In the genomic region with DNA sequence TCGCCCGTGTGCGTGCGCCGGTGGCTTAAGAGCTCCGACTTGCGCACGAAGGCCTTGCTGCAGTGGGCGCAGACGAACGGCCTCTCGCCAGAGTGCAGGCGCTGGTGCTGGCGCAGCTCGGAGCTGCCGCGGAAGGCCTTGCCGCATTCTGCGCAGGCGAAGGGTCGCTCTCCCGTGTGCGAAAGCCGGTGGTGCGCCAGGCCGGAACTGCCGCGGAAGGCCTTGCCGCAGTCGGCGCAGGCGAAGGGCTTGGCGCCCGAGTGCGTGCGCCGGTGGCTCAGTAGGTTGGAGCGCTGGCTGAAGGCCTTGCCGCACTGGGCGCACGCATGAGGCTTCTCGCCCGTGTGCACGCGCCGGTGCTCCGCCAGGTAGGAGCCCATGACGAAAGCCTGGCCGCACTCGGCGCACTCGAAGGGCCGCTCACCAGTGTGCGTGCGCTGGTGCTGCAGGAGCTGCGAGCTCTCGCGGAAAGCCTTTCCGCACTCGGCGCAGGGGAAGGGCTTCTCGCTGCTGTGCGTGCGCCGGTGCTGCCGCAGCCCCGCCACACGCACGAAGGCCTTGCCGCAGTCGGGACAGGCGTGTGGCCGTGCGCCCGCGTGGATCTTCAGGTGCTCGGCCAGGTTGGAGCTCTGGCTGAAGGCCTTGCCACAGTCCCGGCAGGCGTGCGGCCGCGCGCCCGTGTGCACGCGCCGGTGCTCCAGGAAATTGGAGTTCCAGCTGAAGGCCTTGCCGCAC, we compare ENCODE assay signal across 6 cellular contexts. TPM values are rescaled to one million over a fixed set of nuclear protein-coding genes. Genes with fewer than 3 reads are reported as not detected.
A peak's percentile ranks its signal among the peaks of the same experiment; 100 is the strongest.
DNase-seq lines count a peak whose midpoint lies in the region; ATAC-seq and TF ChIP-seq lines count a peak whose summit lies in the region.

No MANE protein-coding gene starts in this region.

- H3K27ac Mint-ChIP-seq in CD4-positive, CD25-positive, alpha-beta regulatory T cell = no peak overlapping the region

- no peaks in the 10 kb centered on the region for H3K36me3 Mint-ChIP-seq in CD4-positive, CD25-positive, alpha-beta regulatory T cell

- no peaks in the 10 kb centered on the region for H3K27me3 Mint-ChIP-seq in CD4-positive, CD25-positive, alpha-beta regulatory T cell

- peak; percentile 58 to 64 for ATAC-seq in CD4-positive, CD25-positive, alpha-beta regulatory T cell (ENCODE audit: low read depth in 2 of 2)
- ATAC-seq in lower lobe of right lung = peak; percentile 23 to 25
- ATAC-seq in HG03521 (IDR thresholded peaks at IDR 0.05; ENCODE audit: unreplicated experiment) = no peak
- no peak for ATAC-seq in HG03439 (IDR thresholded peaks at IDR 0.05; ENCODE audit: unreplicated experiment)

- peak overlapping the region; percentile 14 for H3K27ac ChIP-seq in CD4-positive, CD25-positive, alpha-beta regulatory T cell (ENCODE audit: insufficient read depth, low read length, poor library complexity, severe bottlenecking)
- no peak overlapping the region for H3K27ac ChIP-seq in lower lobe of right lung

- H3K4me3 Mint-ChIP-seq in CD4-positive, CD25-positive, alpha-beta regulatory T cell = peak overlapping the region in 3 of 4 donors; percentile 47 to 70 (median 56)

- H3K4me3 ChIP-seq in CD4-positive, CD25-positive, alpha-beta regulatory T cell (ENCODE audit: low read depth, low read length) = no peak overlapping the region
- peak overlapping the region; percentile 46 for H3K4me3 ChIP-seq in lower lobe of right lung

- H3K36me3 ChIP-seq in CD4-positive, CD25-positive, alpha-beta regulatory T cell (ENCODE audit: control insufficient read depth, insufficient read depth, low read length) = no peaks in the 10 kb centered on the region
- H3K36me3 ChIP-seq in lower lobe of right lung = no peaks in the 10 kb centered on the region

- intact Hi-C loops in lower lobe of right lung (cut with DNase I) = no loop called here

- H3K4me1 ChIP-seq in CD4-positive, CD25-positive, alpha-beta regulatory T cell (ENCODE audit: control insufficient read depth, insufficient read depth, low read length, poor library complexity, severe bottlenecking) = peaks cover 20% of the 10 kb centered on the region
- peaks cover 22% of the 10 kb centered on the region for H3K4me1 ChIP-seq in lower lobe of right lung

- H3K9me3 ChIP-seq in CD4-positive, CD25-positive, alpha-beta regulatory T cell (ENCODE audit: control insufficient read depth in 2 of 2, low read length in 2 of 2) = no peaks in the 10 kb centered on the region
- no peaks in the 10 kb centered on the region for H3K9me3 ChIP-seq in lower lobe of right lung

- no peaks in the 10 kb centered on the region for H3K9me3 Mint-ChIP-seq in CD4-positive, CD25-positive, alpha-beta regulatory T cell

- DNase-seq in CD4-positive, CD25-positive, alpha-beta regulatory T cell = peak in 2 of 3 donors; percentile 48 to 77
- peak; percentile 73 for DNase-seq in activated effector memory CD4-positive, alpha-beta T cell treated with anti-CD3 and anti-CD28 coated beads, Interleukin-2, amount 50 U/mL, for 16 hours
- DNase-seq in lower lobe of right lung (peak; percentile 45), SHP77 treated with DMSO at 0.1 percent for 48 hours (lab: John Stamatoyannopoulos, UW) (no peak)

- H3K4me1 Mint-ChIP-seq in CD4-positive, CD25-positive, alpha-beta regulatory T cell = peaks cover 0 to 14% (median 0%) of the 10 kb centered on the region in 4 donors

- H3K27me3 ChIP-seq in CD4-positive, CD25-positive, alpha-beta regulatory T cell (ENCODE audit: control insufficient read depth, insufficient read depth, low read length) = no peaks in the 10 kb centered on the region
- H3K27me3 ChIP-seq in lower lobe of right lung (ENCODE audit: low read depth) = peaks cover 30% of the 10 kb centered on the region

- TF ChIP-seq CTCF in lower lobe of right lung (IDR thresholded peaks at IDR 0.05) = no peak

RNA-seq across cellular contexts. Expression of a gene that starts 3.1 kb away (rescaled TPM):
- total RNA-seq in CD4-positive, CD25-positive, alpha-beta regulatory T cell = 11.8 TPM
- polyA plus RNA-seq in CD4-positive, CD25-positive, alpha-beta regulatory T cell = 10 to 100 TPM; 32.0 to 53.7 (median 39.8) TPM
- total RNA-seq in lower lobe of right lung = 14.0 TPM

RNA-seq across cellular contexts. Expression of a gene that starts 6.1 kb away (rescaled TPM):
- 0.27 TPM for total RNA-seq in CD4-positive, CD25-positive, alpha-beta regulatory T cell
- under 1 TPM; 0.34 to 0.79 (median 0.41) TPM for polyA plus RNA-seq in CD4-positive, CD25-positive, alpha-beta regulatory T cell
- 2.5 TPM for total RNA-seq in lower lobe of right lung

RNA-seq across cellular contexts. Expression of a gene that starts 24.4 kb away (rescaled TPM):
- 1.1 TPM for total RNA-seq in CD4-positive, CD25-positive, alpha-beta regulatory T cell
- polyA plus RNA-seq in CD4-positive, CD25-positive, alpha-beta regulatory T cell = 1 to 10 TPM; 2.5 to 7.7 (median 4.6) TPM
- total RNA-seq in lower lobe of right lung = 1.2 TPM

RNA-seq across cellular contexts. Expression of a gene that starts 29.6 kb away (rescaled TPM):
- total RNA-seq in CD4-positive, CD25-positive, alpha-beta regulatory T cell = 2.1 TPM
- polyA plus RNA-seq in CD4-positive, CD25-positive, alpha-beta regulatory T cell = 1 to 10 TPM in 2 of 4 donors, under 1 TPM in 2; 0.31 to 2.6 (median 1.3) TPM
- 3.6 TPM for total RNA-seq in lower lobe of right lung

RNA-seq across cellular contexts. Expression of a gene that starts 30.7 kb away (rescaled TPM):
- 747 TPM for total RNA-seq in CD4-positive, CD25-positive, alpha-beta regulatory T cell
- 1,000 to 10,000 TPM in 3 of 4 donors, 100 to 1,000 TPM in 1; 916 to 1,786 (median 1,426) TPM for polyA plus RNA-seq in CD4-positive, CD25-positive, alpha-beta regulatory T cell
- total RNA-seq in lower lobe of right lung = 770 TPM

Comparison
In these comparisons a context has a peak if more than half of its experiments do, and no peak if none do; other contexts are left out.
1. ATAC-seq: peak in CD4-positive, CD25-positive, alpha-beta regulatory T cell (2 of 2) and lower lobe of right lung (2 of 2); none in HG03521 (single experiment) and HG03439 (single experiment).